In genomic region chr5:139707445-139708003, GRCh38 we compare ENCODE assay signal across 13 cellular contexts. TPM values are rescaled to one million over a fixed set of nuclear protein-coding genes. Genes with fewer than 3 reads are reported as not detected.
A peak's percentile ranks its signal among the peaks of the same experiment; 100 is the strongest.
DNase-seq lines count a peak whose midpoint lies in the region; ATAC-seq and TF ChIP-seq lines count a peak whose summit lies in the region.
"Had no signal": no experiment of that assay in that cellular context is flagged by ENCODE, and none has a peak within 500 bp of the region (broad histone marks: within the 10 kb centered on the region; RNA-seq: fewer than 3 reads in every experiment).

No MANE protein-coding gene starts in this region.

- H3K27ac Mint-ChIP-seq in type B pancreatic cell = peak overlapping the region; percentile 21

- TF ChIP-seq EP300 in SK-N-SH (IDR thresholded peaks at IDR 0.05; ENCODE audit: borderline replicate concordance in 1 of 2, low read depth in 1 of 2, low read length in 1 of 2) = no peak
- TF ChIP-seq EP300 in upper lobe of left lung (IDR thresholded peaks at IDR 0.05) = no peak

- H3K9me2 ChIP-seq in SK-N-SH = no peaks in the 10 kb centered on the region

- H3K4me3 Mint-ChIP-seq in type B pancreatic cell = peak overlapping the region; percentile 48

- POLR2A ChIA-PET in SK-N-SH (lab: Yijun Ruan, JAX) = interaction anchor here (4.6 kb wide), 1 partner anchor 47 kb away, joined by 28 read pairs; no protein-coding TSS in a partner anchor

- DNase-seq in SK-N-SH (no peak), SW480 (ENCODE audit: low spot score) (peak; percentile 78), left colon (no peak), type B pancreatic cell (ENCODE audit: extremely low spot score, unreplicated experiment) (no peak), mesenteric fat pad (ENCODE audit: low spot score) (no peak), upper lobe of left lung (no peak)
- no peak for DNase-seq in activated CD8-positive, alpha-beta memory T cell treated with anti-CD3 and anti-CD28 coated beads, Interleukin-2, amount 50 U/mL, for 4 hours
- DNase-seq: activated T-cell treated with anti-CD3 and anti-CD28 coated beads, Interleukin-2, amount 50 U/mL, for 48 hours; caudate nucleus; foreskin melanocyte; NCI-H146; stimulated activated CD4-positive, alpha-beta T cell treated with anti-CD3 and anti-CD28 coated beads, Interleukin-15, amount 100 ng/mL, for 24 hours had no signal

- H3K36me3 Mint-ChIP-seq in type B pancreatic cell = no peaks in the 10 kb centered on the region

- H3K9me3 Mint-ChIP-seq in type B pancreatic cell = no peaks in the 10 kb centered on the region

- 0 out of 2 replicates have a peak overlapping the region, but pooled peaks have one; percentile 28 for H3K4me2 ChIP-seq in SK-N-SH

- intact Hi-C loops in left colon (cut with DNase I, micrococcal nuclease) = no loop called here

- peaks cover 18% of the 10 kb centered on the region for H3K27me3 Mint-ChIP-seq in type B pancreatic cell

- peaks cover 21 to 55% of the 10 kb centered on the region in 2 experiments for H3K4me1 ChIP-seq in SK-N-SH (ENCODE audit: control insufficient read depth in 1 of 2, insufficient read depth in 2 of 2, low read depth in 1 of 2, low read length in 1 of 2)
- peaks cover 32 to 35% (median 33%) of the 10 kb centered on the region in 4 donors for H3K4me1 ChIP-seq in upper lobe of left lung

- TF ChIP-seq CTCF in SK-N-SH (IDR thresholded peaks at IDR 0.05) = no peak
- no peak for TF ChIP-seq CTCF in type B pancreatic cell (conservative IDR thresholded peaks at IDR 0.05)
- TF ChIP-seq CTCF in upper lobe of left lung (IDR thresholded peaks at IDR 0.05) = no peak

- H3K9me3 ChIP-seq in SK-N-SH (no peaks in the 10 kb centered on the region), upper lobe of left lung (no peaks in the 10 kb centered on the region)

- TF ChIP-seq RAD21 in SK-N-SH (IDR thresholded peaks at IDR 0.05; ENCODE audit: low read length) = no peak

- ATAC-seq in SK-N-SH treated with all-trans-retinoic acid at 6 μM for 48 hours (no peak), left colon (peak; percentile 37), upper lobe of left lung (ENCODE audit: low FRiP score in 2 of 2) (no peak)

- H3K27me3 ChIP-seq in SK-N-SH (ENCODE audit: insufficient read depth) = no peaks in the 10 kb centered on the region
- H3K27me3 ChIP-seq in upper lobe of left lung = peaks cover 0 to 28% (median 7%) of the 10 kb centered on the region in 4 donors

- H3K4me3 ChIP-seq in SK-N-SH (ENCODE audit: low read depth in 2 of 2, low read length in 1 of 2) (no peak overlapping the region), upper lobe of left lung (no peak overlapping the region)

- H4K20me1 ChIP-seq in SK-N-SH (ENCODE audit: insufficient read depth) = no peaks in the 10 kb centered on the region

- H3K36me3 ChIP-seq in SK-N-SH (replicated peaks in 1 of 2; ENCODE audit: control insufficient read depth in 1 of 2, insufficient read depth in 2 of 2, low read length in 1 of 2) (no peaks in the 10 kb centered on the region), upper lobe of left lung (no peaks in the 10 kb centered on the region)

- H3K79me2 ChIP-seq in SK-N-SH (ENCODE audit: insufficient read depth) = no peaks in the 10 kb centered on the region

- H3K27ac ChIP-seq in SK-N-SH (ENCODE audit: low read depth in 2 of 2, low read length in 1 of 2) (peak overlapping the region; percentile 95 to 99; a peak in 3 of 4 replicates), upper lobe of left lung (no peak overlapping the region)

- H3K4me1 Mint-ChIP-seq in type B pancreatic cell (ENCODE audit: unreplicated experiment) = peaks cover 40% of the 10 kb centered on the region

- no peak overlapping the region for H2AFZ ChIP-seq in SK-N-SH (ENCODE audit: low read depth)

- CTCF ChIA-PET in SK-N-SH (lab: Yijun Ruan, JAX) = interaction anchor here (0.8 to 7.1 kb wide), 6 partner anchors 14 to 72 kb away, joined by 3 to 93 read pairs (median 11); no protein-coding TSS in a partner anchor

- no peak for TF ChIP-seq POLR2A in upper lobe of left lung (IDR thresholded peaks at IDR 0.05)

- peaks cover 28% of the 10 kb centered on the region for H3F3A ChIP-seq in SK-N-SH (replicated peaks; ENCODE audit: insufficient read depth)

- H3K9ac ChIP-seq in SK-N-SH = no peak overlapping the region

- 94% methylated on average over 4 of the region's 5 CpGs for WGBS in SK-N-SH (ENCODE audit: low lambda C conversion rate)
- 78 to 85% methylated on average over 5 of the region's 5 CpGs for WGBS in upper lobe of left lung, 2 donors

TF ChIP-seq in SK-N-SH, 30 proteins besides CTCF, POLR2A, EP300 and RAD21 (continues in another document):
- TF ChIP-seq IRF3 (IDR thresholded peaks at IDR 0.05; ENCODE audit: low read depth, low read length) (no peak), REST (IDR thresholded peaks at IDR 0.05; ENCODE audit: low read depth, low read length) (no peak), YY1 (IDR thresholded peaks at IDR 0.05; ENCODE audit: low read depth) (no peak)

TF ChIP-seq in SK-N-SH treated with all-trans-retinoic acid at 6 μM for 48 hours, 23 proteins besides CTCF, POLR2A, EP300 and RAD21:
- TF ChIP-seq SNAI2 (CRISPR knock-in tag; IDR thresholded peaks at IDR 0.05) = no peak
- TF ChIP-seq PATZ1 (CRISPR knock-in tag; IDR thresholded peaks at IDR 0.05; ENCODE audit: borderline replicate concordance) = no peak
- no peak for TF ChIP-seq RARB (CRISPR knock-in tag; IDR thresholded peaks at IDR 0.05)
- TF ChIP-seq ZC3H10 (CRISPR knock-in tag; IDR thresholded peaks at IDR 0.05) = no peak
- no peak for TF ChIP-seq BACH2 (CRISPR knock-in tag; IDR thresholded peaks at IDR 0.05; ENCODE audit: borderline replicate concordance)
- no peak for TF ChIP-seq ZFP30 (CRISPR knock-in tag; IDR thresholded peaks at IDR 0.05)
- TF ChIP-seq TOX (CRISPR knock-in tag; IDR thresholded peaks at IDR 0.05; ENCODE audit: borderline replicate concordance) = no peak
- no peak for TF ChIP-seq GLIS3 (CRISPR knock-in tag; IDR thresholded peaks at IDR 0.05)
- no peak for TF ChIP-seq ZNF8 (CRISPR knock-in tag; IDR thresholded peaks at IDR 0.05)
- TF ChIP-seq CSDC2 (CRISPR knock-in tag; IDR thresholded peaks at IDR 0.05) = no peak
- TF ChIP-seq TCF4 (CRISPR knock-in tag; IDR thresholded peaks at IDR 0.05; ENCODE audit: borderline replicate concordance) = no peak

RNA-seq across cellular contexts. Expression of gene CXXC5, which starts 59.4 kb away (rescaled TPM):
- polyA plus RNA-seq in SK-N-SH (2012; rRNA removed) = 47.4 and 52.9 TPM in 2 replicates
- 32.6 and 46.5 TPM in 2 replicates for polyA plus RNA-seq in SK-N-SH (2012; cell fraction: cytosol; rRNA removed)
- 35.1 and 38.6 TPM in 2 replicates for polyA plus RNA-seq in SK-N-SH (2012; cell fraction: nucleus; rRNA removed)
- total RNA-seq in left colon = 10 to 100 TPM; 28.2 to 30.2 TPM
- 46.7 and 58.6 TPM in 2 replicates for total RNA-seq in type B pancreatic cell (ENCODE audit: low replicate concordance)
- total RNA-seq in mesenteric fat pad = 33.0 TPM
- total RNA-seq in upper lobe of left lung = 10 to 100 TPM; 25.7 to 39.5 (median 33.0) TPM

Comparison
In these comparisons a context has a peak if more than half of its experiments do, and no peak if none do; other contexts are left out.
1. H3K27ac ChIP-seq: peak in SK-N-SH (2 of 2); none in upper lobe of left lung (0 of 4).